8 cellular contexts compared by ENCODE assay signal in the genomic region with DNA sequence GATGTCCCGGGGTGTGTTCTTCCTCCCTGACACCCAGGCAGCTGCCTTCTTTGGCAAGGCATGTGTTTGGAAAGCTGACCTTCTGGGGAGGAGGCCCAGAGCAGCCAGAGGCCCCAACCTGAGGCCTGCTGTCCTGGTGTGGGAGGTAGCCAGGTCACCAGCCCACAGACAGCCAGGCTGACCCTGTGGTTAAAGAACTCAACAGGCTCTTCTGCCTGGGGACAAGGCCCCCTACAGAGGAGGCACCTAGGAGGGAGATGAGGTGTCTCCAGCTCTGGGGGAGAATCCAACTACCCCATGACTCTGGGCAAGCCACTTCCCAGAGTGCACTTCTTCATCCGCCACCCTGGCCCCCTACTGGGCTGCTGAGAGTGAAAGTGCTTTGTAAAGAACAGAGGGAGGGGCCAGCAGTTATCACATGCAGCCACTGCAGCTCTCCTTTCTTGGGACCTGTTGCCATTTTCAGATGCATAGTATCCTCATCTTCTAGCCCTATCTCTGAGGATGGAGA. TPM values are rescaled to one million over a fixed set of nuclear protein-coding genes. Genes with fewer than 3 reads are reported as not detected.
DNase-seq lines count a peak whose midpoint lies in the region; ATAC-seq and TF ChIP-seq lines count a peak whose summit lies in the region.

No MANE protein-coding gene starts in this region.

- peaks cover 81% of the 10 kb centered on the region for H3K4me1 Mint-ChIP-seq in activated CD4-positive, alpha-beta T cell treated with anti-CD3 and anti-CD28 coated beads, Interleukin-2, amount 10 ng/mL, durations not matched to agents 7 days and 5 days
- peaks cover 45 to 82% (median 73%) of the 10 kb centered on the region in 7 donors for H3K4me1 Mint-ChIP-seq in naive thymus-derived CD4-positive, alpha-beta T cell
- H3K4me1 Mint-ChIP-seq in type B pancreatic cell (ENCODE audit: unreplicated experiment): peaks cover 41% of the 10 kb centered on the region

- CTCF ChIA-PET in activated CD4-positive, alpha-beta T cell treated with anti-CD3 and anti-CD28 coated beads, Interleukin-2, amount 10 ng/mL, durations not matched to agents 7 days and 5 days (lab: Charles Lee): interaction anchor here (0.6 to 4.9 kb wide), 11 partner anchors 10 to 494 kb away, joined by 3 to 32 read pairs (median 4); a partner anchor contains a TSS
- CTCF ChIA-PET in naive thymus-derived CD4-positive, alpha-beta T cell (lab: Charles Lee): interaction anchor here (1.1 to 1.6 kb wide), 5 partner anchors 12 to 177 kb away, joined by 3 to 4 read pairs (median 4); no protein-coding TSS in a partner anchor

- no peaks in the 10 kb centered on the region for H3K9me3 Mint-ChIP-seq in activated CD4-positive, alpha-beta T cell treated with anti-CD3 and anti-CD28 coated beads, Interleukin-2, amount 10 ng/mL, durations not matched to agents 7 days and 5 days
- H3K9me3 Mint-ChIP-seq in naive thymus-derived CD4-positive, alpha-beta T cell: no peaks in the 10 kb centered on the region
- H3K9me3 Mint-ChIP-seq in type B pancreatic cell: no peaks in the 10 kb centered on the region

- H3K27ac Mint-ChIP-seq in activated CD4-positive, alpha-beta T cell treated with anti-CD3 and anti-CD28 coated beads, Interleukin-2, amount 10 ng/mL, durations not matched to agents 7 days and 5 days: peak overlapping the region; percentile 96
- peak overlapping the region; percentile 95 to 98 (median 96) for H3K27ac Mint-ChIP-seq in naive thymus-derived CD4-positive, alpha-beta T cell
- H3K27ac Mint-ChIP-seq in type B pancreatic cell: no peak overlapping the region

- intact Hi-C loops in naive thymus-derived CD4-positive, alpha-beta T cell (cut with micrococcal nuclease): loop anchor here (1.0 to 2.0 kb wide), 5 partner anchors 10 to 57 kb away; a partner anchor contains a TSS

- DNase-seq in GM03348 (ENCODE audit: low spot score): peak; percentile 53
- peak; percentile 60 for DNase-seq in MG63
- peak; percentile 81 for DNase-seq in activated CD4-positive, alpha-beta T cell treated with anti-CD3 and anti-CD28 coated beads, Interleukin-2, amount 10 ng/mL, durations not matched to agents 7 days and 5 days
- peak; percentile 46 to 55 (median 52) for DNase-seq in effector memory CD4-positive, alpha-beta T cell
- DNase-seq in naive thymus-derived CD4-positive, alpha-beta T cell: peak; percentile 33 to 74 (median 69)
- DNase-seq in type B pancreatic cell (ENCODE audit: extremely low spot score, unreplicated experiment): no peak
- DNase-seq in islet precursor cell: no peak

- H3K27ac ChIP-seq in effector memory CD4-positive, alpha-beta T cell (ENCODE audit: insufficient read depth, low read length, poor library complexity, severe bottlenecking): peak overlapping the region; percentile 80
- peak overlapping the region; percentile 70 for H3K27ac ChIP-seq in naive thymus-derived CD4-positive, alpha-beta T cell (ENCODE audit: low read depth, low read length)

- TF ChIP-seq CTCF in type B pancreatic cell (conservative IDR thresholded peaks at IDR 0.05): peak; percentile 35

- peak overlapping the region; percentile 22 for H3K4me3 Mint-ChIP-seq in activated CD4-positive, alpha-beta T cell treated with anti-CD3 and anti-CD28 coated beads, Interleukin-2, amount 10 ng/mL, durations not matched to agents 7 days and 5 days
- H3K4me3 Mint-ChIP-seq in naive thymus-derived CD4-positive, alpha-beta T cell: peak overlapping the region; percentile 69 to 81 (median 75)
- H3K4me3 Mint-ChIP-seq in type B pancreatic cell: no peak overlapping the region

- peaks cover 36% of the 10 kb centered on the region for H3K4me1 ChIP-seq in effector memory CD4-positive, alpha-beta T cell (ENCODE audit: control insufficient read depth, insufficient read depth, low read length, poor library complexity, severe bottlenecking)
- H3K4me1 ChIP-seq in naive thymus-derived CD4-positive, alpha-beta T cell (ENCODE audit: control insufficient read depth in 2 of 2, insufficient read depth in 2 of 2, low read length in 2 of 2): peaks cover 35 to 61% of the 10 kb centered on the region in 2 donors

- H3K4me3 ChIP-seq in MG63: no peak overlapping the region
- no peak overlapping the region for H3K4me3 ChIP-seq in effector memory CD4-positive, alpha-beta T cell (ENCODE audit: insufficient read depth, low read depth, low read length, poor library complexity, severe bottlenecking)
- peak overlapping the region; percentile 17 for H3K4me3 ChIP-seq in naive thymus-derived CD4-positive, alpha-beta T cell (ENCODE audit: low read length)

- peaks cover 18% of the 10 kb centered on the region for H3K36me3 Mint-ChIP-seq in activated CD4-positive, alpha-beta T cell treated with anti-CD3 and anti-CD28 coated beads, Interleukin-2, amount 10 ng/mL, durations not matched to agents 7 days and 5 days (ENCODE audit: low read depth)
- peaks cover 0 to 17% (median 0%) of the 10 kb centered on the region in 5 donors for H3K36me3 Mint-ChIP-seq in naive thymus-derived CD4-positive, alpha-beta T cell
- no peaks in the 10 kb centered on the region for H3K36me3 Mint-ChIP-seq in type B pancreatic cell

- no peaks in the 10 kb centered on the region for H3K9me3 ChIP-seq in MG63
- H3K9me3 ChIP-seq in effector memory CD4-positive, alpha-beta T cell (ENCODE audit: control insufficient read depth, low read length): no peaks in the 10 kb centered on the region
- no peaks in the 10 kb centered on the region for H3K9me3 ChIP-seq in naive thymus-derived CD4-positive, alpha-beta T cell (ENCODE audit: control insufficient read depth in 2 of 3, low read length in 3 of 3)

- no peaks in the 10 kb centered on the region for H3K36me3 ChIP-seq in MG63
- no peaks in the 10 kb centered on the region for H3K36me3 ChIP-seq in effector memory CD4-positive, alpha-beta T cell (ENCODE audit: control insufficient read depth, insufficient read depth, low read length)
- peaks cover 0 to 13% (median 0%) of the 10 kb centered on the region in 3 experiments for H3K36me3 ChIP-seq in naive thymus-derived CD4-positive, alpha-beta T cell (ENCODE audit: control insufficient read depth in 2 of 3, insufficient read depth in 3 of 3, low read length in 3 of 3)

- no peaks in the 10 kb centered on the region for H3K27me3 Mint-ChIP-seq in activated CD4-positive, alpha-beta T cell treated with anti-CD3 and anti-CD28 coated beads, Interleukin-2, amount 10 ng/mL, durations not matched to agents 7 days and 5 days
- no peaks in the 10 kb centered on the region for H3K27me3 Mint-ChIP-seq in naive thymus-derived CD4-positive, alpha-beta T cell
- no peaks in the 10 kb centered on the region for H3K27me3 Mint-ChIP-seq in type B pancreatic cell

- no peaks in the 10 kb centered on the region for H3K27me3 ChIP-seq in MG63
- H3K27me3 ChIP-seq in effector memory CD4-positive, alpha-beta T cell (replicated peaks; ENCODE audit: control insufficient read depth, insufficient read depth, low read length, poor library complexity, severe bottlenecking): no peaks in the 10 kb centered on the region
- no peaks in the 10 kb centered on the region for H3K27me3 ChIP-seq in naive thymus-derived CD4-positive, alpha-beta T cell (ENCODE audit: control insufficient read depth in 2 of 2, insufficient read depth in 2 of 2, low read length in 2 of 2)

- POLR2A ChIA-PET in activated CD4-positive, alpha-beta T cell treated with anti-CD3 and anti-CD28 coated beads, Interleukin-2, amount 10 ng/mL, durations not matched to agents 7 days and 5 days (lab: Charles Lee): interaction anchor here (1.5 to 1.6 kb wide), 2 partner anchors 11 to 14 kb away, joined by 6 to 7 read pairs; no protein-coding TSS in a partner anchor
- POLR2A ChIA-PET in naive thymus-derived CD4-positive, alpha-beta T cell (lab: Charles Lee): interaction anchor here (0.7 to 6.1 kb wide), 9 partner anchors 9 to 108 kb away, joined by 3 to 66 read pairs (median 4); a partner anchor contains a TSS

- peak; percentile 78 for ATAC-seq in naive thymus-derived CD4-positive, alpha-beta T cell
- no peak for ATAC-seq in HG02588 (IDR thresholded peaks at IDR 0.05; ENCODE audit: unreplicated experiment)

RNA-seq across cellular contexts. Expression of a gene that starts 13.1 kb away (rescaled TPM):
- 36.0 and 59.3 TPM in 2 replicates for total RNA-seq in MG63 (2014; rRNA removed; shearing (Covaris generic); ENCODE audit: low replicate concordance)
- total RNA-seq in activated CD4-positive, alpha-beta T cell treated with anti-CD3 and anti-CD28 coated beads, Interleukin-2, amount 10 ng/mL, durations not matched to agents 7 days and 5 days: 100 to 1,000 TPM; 175 to 176 TPM
- 100 to 1,000 TPM in 3 of 5 experiments, 10 to 100 TPM in 2; 30.9 to 281 (median 159) TPM for total RNA-seq in naive thymus-derived CD4-positive, alpha-beta T cell
- 10 to 100 TPM; 22.4 to 41.3 TPM for polyA plus RNA-seq in naive thymus-derived CD4-positive, alpha-beta T cell
- total RNA-seq in type B pancreatic cell (ENCODE audit: low replicate concordance): 81.2 and 97.0 TPM in 2 replicates

Comparison
In these comparisons a context has a peak if more than half of its experiments do, and no peak if none do; other contexts are left out.
1. DNase-seq: peak in GM03348 (single experiment), MG63 (single experiment), activated CD4-positive, alpha-beta T cell treated with anti-CD3 and anti-CD28 coated beads, Interleukin-2, amount 10 ng/mL, durations not matched to agents 7 days and 5 days (single experiment), effector memory CD4-positive, alpha-beta T cell (3 of 3) and naive thymus-derived CD4-positive, alpha-beta T cell (9 of 9); none in type B pancreatic cell (single experiment) and islet precursor cell (single experiment).